Comparison of ENCODE assay signal across 16 cellular contexts in genomic region chr1:41523981-41524675, GRCh38. TPM values are rescaled to one million over a fixed set of nuclear protein-coding genes. Genes with fewer than 3 reads are reported as not detected.
A peak's percentile ranks its signal among the peaks of the same experiment; 100 is the strongest.
DNase-seq lines count a peak whose midpoint lies in the region; ATAC-seq and TF ChIP-seq lines count a peak whose summit lies in the region.
"Had no signal": no experiment of that assay in that cellular context is flagged by ENCODE, and none has a peak within 500 bp of the region (broad histone marks: within the 10 kb centered on the region; RNA-seq: fewer than 3 reads in every experiment).

No MANE protein-coding gene starts in this region.

- H4K8ac ChIP-seq in trophoblast cell (ENCODE audit: low read depth, low read length): no peak overlapping the region

- no peak overlapping the region for H2BK5ac ChIP-seq in trophoblast cell (ENCODE audit: low read depth, low read length, poor library complexity)

- H3K4me3 ChIP-seq in HEK293 (ENCODE audit: low read depth, low read length): no peak overlapping the region
- H3K4me3 ChIP-seq in trophoblast cell (ENCODE audit: low read depth, low read length): no peak overlapping the region
- H3K4me3 ChIP-seq: A549, GM23248 had no signal

- no peaks in the 10 kb centered on the region for H3K4me1 ChIP-seq in HEK293 (ENCODE audit: control insufficient read depth, insufficient read depth, low read length)
- H3K4me1 ChIP-seq in trophoblast cell (ENCODE audit: control insufficient read depth in 1 of 2, insufficient read depth in 2 of 2, low read length in 2 of 2): peaks cover 21% of the 10 kb centered on the region in 2 experiments
- H3K4me1 ChIP-seq: A549 had no signal

- peak overlapping the region; percentile 20 for H2BK12ac ChIP-seq in trophoblast cell (ENCODE audit: low read length)

- no peak overlapping the region for H3K27ac Mint-ChIP-seq in WTC11
- no peak overlapping the region for H3K27ac Mint-ChIP-seq in effector memory CD8-positive, alpha-beta T cell
- H3K27ac Mint-ChIP-seq: CD8-positive, alpha-beta T cell; H9 had no signal

- no peak overlapping the region for H4K12ac ChIP-seq in trophoblast cell (ENCODE audit: low read depth, low read length)

- no peak overlapping the region for H2AFZ ChIP-seq in trophoblast cell (ENCODE audit: insufficient read depth, low read length, poor library complexity)
- H2AFZ ChIP-seq: GM23248 had no signal

- POLR2A ChIA-PET in HEK293 (lab: Yijun Ruan, JAX): no interaction called here
- POLR2A ChIA-PET in WTC11 (lab: Charles Lee): no interaction called here

- CTCF ChIA-PET in HEK293 (lab: Yijun Ruan, JAX) (interaction anchor here (1.7 kb wide), 1 partner anchor 8 kb away, joined by 16 read pairs; no protein-coding TSS in a partner anchor), WTC11 (lab: Charles Lee) (interaction anchor here (0.6 to 3.7 kb wide), 3 partner anchors 9 to 205 kb away, joined by 3 to 39 read pairs (median 4); no protein-coding TSS in a partner anchor)

- no peaks in the 10 kb centered on the region for H3K27me3 ChIP-seq in trophoblast cell (ENCODE audit: insufficient read depth, low read length)

- H3K18ac ChIP-seq in trophoblast cell (ENCODE audit: low read length): no peak overlapping the region

- H3K14ac ChIP-seq in trophoblast cell (ENCODE audit: low read length): no peak overlapping the region

- no peak overlapping the region for H3K4me3 Mint-ChIP-seq in WTC11
- no peak overlapping the region for H3K4me3 Mint-ChIP-seq in effector memory CD8-positive, alpha-beta T cell
- H3K4me3 Mint-ChIP-seq: CD14-positive monocyte; CD8-positive, alpha-beta T cell; H9 had no signal

- no peak overlapping the region for H3K27ac ChIP-seq in HEK293 (ENCODE audit: extremely low read depth, low read depth, low read length)
- H3K27ac ChIP-seq in trophoblast cell (ENCODE audit: low read depth, low read length): no peak overlapping the region
- H3K27ac ChIP-seq: A549, GM23248 had no signal

- DNase-seq in WTC11 (ENCODE audit: low spot score) (no peak), trophoblast cell (no peak), SW 1271 (lab: John Stamatoyannopoulos, UW) (no peak)
- no peak for DNase-seq in effector memory CD8-positive, alpha-beta T cell
- DNase-seq: CD8-positive, alpha-beta T cell; COR-L47; DMS153; DND-41; GDM1; GM23248; H9; IMR-90 had no signal

- H4K91ac ChIP-seq in trophoblast cell (ENCODE audit: low read depth, low read length): peak overlapping the region; percentile 22

- H3K9me3 ChIP-seq in HEK293 (ENCODE audit: control insufficient read depth, insufficient read depth, low read depth, low read length): no peaks in the 10 kb centered on the region
- peaks cover 27% of the 10 kb centered on the region for H3K9me3 ChIP-seq in trophoblast cell (ENCODE audit: insufficient read depth, low read depth, low read length)
- H3K9me3 ChIP-seq: A549 had no signal

- H3K27me3 Mint-ChIP-seq in WTC11 (ENCODE audit: low read depth): no peaks in the 10 kb centered on the region
- no peaks in the 10 kb centered on the region for H3K27me3 Mint-ChIP-seq in effector memory CD8-positive, alpha-beta T cell

- H3K36me3 ChIP-seq in HEK293 (ENCODE audit: control insufficient read depth in 2 of 2, insufficient read depth in 1 of 2, low read length in 2 of 2) (no peaks in the 10 kb centered on the region), trophoblast cell (ENCODE audit: control insufficient read depth in 1 of 2, insufficient read depth in 2 of 2, low read length in 2 of 2) (no peaks in the 10 kb centered on the region)

- peaks cover 18% of the 10 kb centered on the region for H3K79me1 ChIP-seq in trophoblast cell (ENCODE audit: low read length)

- H3K9me3 Mint-ChIP-seq in WTC11: no peaks in the 10 kb centered on the region; the same call in 1 of the 2 replicates
- H3K9me3 Mint-ChIP-seq in effector memory CD8-positive, alpha-beta T cell: peaks cover 0 to 2% of the 10 kb centered on the region in 2 donors
- H3K9me3 Mint-ChIP-seq: CD8-positive, alpha-beta T cell had no signal

- peak; percentile 19; the same call in 1 of the 2 replicates for ATAC-seq in WTC11
- no peak for ATAC-seq in effector memory CD8-positive, alpha-beta T cell (replicated peaks)
- no peak for ATAC-seq in GM21390 (IDR thresholded peaks at IDR 0.05; ENCODE audit: unreplicated experiment)
- ATAC-seq: CD8-positive, alpha-beta T cell had no signal

- H3K4ac ChIP-seq in trophoblast cell (ENCODE audit: low read depth, low read length): no peak overlapping the region

- no CpG with 5 or more reads among the region's 9 CpGs for WGBS in trophoblast cell (ENCODE audit: extremely low coverage, insufficient coverage, insufficient read length)

- H3K9ac ChIP-seq in trophoblast cell (ENCODE audit: low read length): no peak overlapping the region
- H3K9ac ChIP-seq: GM23248 had no signal

- no peak overlapping the region for H3K4me2 ChIP-seq in trophoblast cell (ENCODE audit: low read length)
- H3K4me2 ChIP-seq: A549 had no signal

- H2AK5ac ChIP-seq in trophoblast cell (ENCODE audit: low read length): no peak overlapping the region

- no peak overlapping the region for H2BK120ac ChIP-seq in trophoblast cell (ENCODE audit: insufficient read depth, low read length, poor library complexity)

- H3K79me2 ChIP-seq in trophoblast cell (ENCODE audit: control insufficient read depth, insufficient read depth, low read length, poor library complexity): peaks cover 6% of the 10 kb centered on the region

- TF ChIP-seq CTCF in HEK293 (tag by site-specific recombination; IDR thresholded peaks at IDR 0.05) (no peak), WTC11 (IDR thresholded peaks at IDR 0.05) (no peak)

- H3K4me1 Mint-ChIP-seq in WTC11: no peaks in the 10 kb centered on the region
- H3K4me1 Mint-ChIP-seq in effector memory CD8-positive, alpha-beta T cell (ENCODE audit: low read depth in 2 of 2): peaks cover 0 to 3% of the 10 kb centered on the region in 2 donors

- no peaks in the 10 kb centered on the region for H3K36me3 Mint-ChIP-seq in WTC11
- H3K36me3 Mint-ChIP-seq in effector memory CD8-positive, alpha-beta T cell (ENCODE audit: insufficient read depth): peaks cover 3% of the 10 kb centered on the region

- no peak overlapping the region for H3K23ac ChIP-seq in trophoblast cell (ENCODE audit: low read length)

TF ChIP-seq in HEK293, 187 proteins besides CTCF, POLR2A, EP300 and RAD21:
- no peak for TF ChIP-seq ZFP69B (tag by site-specific recombination; IDR thresholded peaks at IDR 0.05)
- TF ChIP-seq EGR2 (tag by site-specific recombination; IDR thresholded peaks at IDR 0.05; ENCODE audit: low read depth): peak; percentile 37; the same call in 1 of the 2 replicates
- TF ChIP-seq ZNF514 (tag by site-specific recombination; IDR thresholded peaks at IDR 0.05): no peak
- TF ChIP-seq ZFHX2 (tag by site-specific recombination; conservative IDR thresholded peaks at IDR 0.05): peak; percentile 37
- TF ChIP-seq KLF1 (tag by site-specific recombination; IDR thresholded peaks at IDR 0.05): peak; percentile 86
- TF ChIP-seq ZNF623 (tag by site-specific recombination; IDR thresholded peaks at IDR 0.05): no peak
- TF ChIP-seq FEZF1 (tag by site-specific recombination; IDR thresholded peaks at IDR 0.05): no peak

TF ChIP-seq in WTC11, 78 proteins besides CTCF, POLR2A, EP300 and RAD21 (continues in another document):
- TF ChIP-seq ZNF281 (CRISPR knock-in tag; IDR thresholded peaks at IDR 0.05) (no peak), OVOL2 (CRISPR knock-in tag; IDR thresholded peaks at IDR 0.05; ENCODE audit: borderline replicate concordance) (no peak), NFYB (CRISPR knock-in tag; conservative IDR thresholded peaks at IDR 0.05; ENCODE audit: low read depth) (no peak), NR1H2 (CRISPR knock-in tag; IDR thresholded peaks at IDR 0.05) (no peak), ZNF232 (CRISPR knock-in tag; IDR thresholded peaks at IDR 0.05) (no peak), SP1 (CRISPR knock-in tag; conservative IDR thresholded peaks at IDR 0.05) (no peak), ZNF138 (CRISPR knock-in tag; conservative IDR thresholded peaks at IDR 0.05) (no peak), GABPB1 (CRISPR knock-in tag; IDR thresholded peaks at IDR 0.05) (no peak)
- TF ChIP-seq, protein P1, sequence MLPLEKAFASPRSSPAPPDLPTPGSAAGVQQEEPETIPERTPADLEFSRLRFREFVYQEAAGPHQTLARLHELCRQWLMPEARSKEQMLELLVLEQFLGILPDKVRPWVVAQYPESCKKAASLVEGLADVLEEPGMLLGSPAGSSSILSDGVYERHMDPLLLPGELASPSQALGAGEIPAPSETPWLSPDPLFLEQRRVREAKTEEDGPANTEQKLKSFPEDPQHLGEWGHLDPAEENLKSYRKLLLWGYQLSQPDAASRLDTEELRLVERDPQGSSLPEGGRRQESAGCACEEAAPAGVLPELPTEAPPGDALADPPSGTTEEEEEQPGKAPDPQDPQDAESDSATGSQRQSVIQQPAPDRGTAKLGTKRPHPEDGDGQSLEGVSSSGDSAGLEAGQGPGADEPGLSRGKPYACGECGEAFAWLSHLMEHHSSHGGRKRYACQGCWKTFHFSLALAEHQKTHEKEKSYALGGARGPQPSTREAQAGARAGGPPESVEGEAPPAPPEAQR (CRISPR knock-in tag; IDR thresholded peaks at IDR 0.05): no peak
- TF ChIP-seq, protein P2, sequence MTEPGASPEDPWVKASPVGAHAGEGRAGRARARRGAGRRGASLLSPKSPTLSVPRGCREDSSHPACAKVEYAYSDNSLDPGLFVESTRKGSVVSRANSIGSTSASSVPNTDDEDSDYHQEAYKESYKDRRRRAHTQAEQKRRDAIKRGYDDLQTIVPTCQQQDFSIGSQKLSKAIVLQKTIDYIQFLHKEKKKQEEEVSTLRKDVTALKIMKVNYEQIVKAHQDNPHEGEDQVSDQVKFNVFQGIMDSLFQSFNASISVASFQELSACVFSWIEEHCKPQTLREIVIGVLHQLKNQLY (CRISPR knock-in tag; IDR thresholded peaks at IDR 0.05): no peak

RNA-seq across cellular contexts. Expression of gene EDN2, which starts 39.6 kb away (rescaled TPM):
- 0.33 to 0.39 TPM in 2 of 3 replicates, not detected in the other for total RNA-seq in WTC11 (2021)
- polyA plus RNA-seq in trophoblast cell (2013): 0.14 and 0.19 TPM in 2 replicates
- total RNA-seq: GM23248, IMR-90 had no signal
- polyA plus RNA-seq: CD14-positive monocyte, GM23248 had no signal
